16 cellular contexts compared by ENCODE assay signal in the genomic region with DNA sequence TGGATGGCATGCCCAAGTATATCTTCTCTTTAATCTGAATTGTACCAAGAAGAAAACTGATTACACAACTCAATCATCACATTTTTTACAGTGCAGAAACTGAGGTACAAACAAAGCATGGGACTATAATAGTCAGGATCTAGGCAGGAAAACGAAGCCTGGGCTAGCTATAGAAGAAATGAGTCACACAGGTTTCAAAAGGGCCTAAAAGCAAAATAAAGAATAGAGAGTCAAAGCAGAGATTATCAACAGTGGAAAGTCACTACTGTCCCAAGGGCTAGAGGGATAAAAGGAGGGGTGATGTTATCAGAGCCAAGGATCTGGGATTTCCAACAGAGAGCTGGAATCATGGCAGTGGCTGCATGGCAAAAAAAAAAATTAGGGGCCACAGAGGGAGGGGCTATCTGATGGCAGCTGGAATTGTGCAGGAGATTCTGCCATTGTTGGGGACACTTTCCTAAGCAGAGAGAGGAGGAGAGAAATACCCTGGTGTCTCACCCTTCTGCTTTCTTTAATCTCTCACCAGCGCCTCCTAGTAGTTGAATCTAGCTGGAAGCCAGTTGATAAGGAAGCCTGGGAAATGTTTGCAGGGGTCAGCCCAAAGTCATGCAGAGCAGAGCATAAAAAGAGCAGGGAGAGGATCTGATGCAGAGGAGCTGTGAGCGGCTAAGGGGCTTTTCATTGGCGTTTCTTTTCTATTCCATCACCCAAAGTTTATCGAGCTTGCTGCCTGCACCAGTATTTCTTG.
"Had no signal": no experiment of that assay in that cellular context is flagged by ENCODE, and none has a peak within 500 bp of the region (broad histone marks: within the 10 kb centered on the region; RNA-seq: fewer than 3 reads in every experiment).

No MANE protein-coding gene starts in this region.

- H3K36me3 Mint-ChIP-seq: activated naive CD4-positive, alpha-beta T cell treated with anti-CD3 and anti-CD28 coated beads, Interleukin-2, amount 50 U/mL, for 72 hours had no signal

- H3K27ac ChIP-seq: left lung, psoas muscle, SK-N-MC, suprapubic skin, upper lobe of left lung had no signal

- H3K36me3 ChIP-seq: left lung, suprapubic skin, upper lobe of left lung had no signal

- H3K27me3 Mint-ChIP-seq: T-helper 17 cell had no signal

- H3K4me3 Mint-ChIP-seq: nephron progenitor cell, T-helper 17 cell had no signal

- H3K9me3 ChIP-seq: psoas muscle, suprapubic skin, upper lobe of left lung had no signal

- H3K4me3 ChIP-seq: left lung, psoas muscle, SK-N-MC, suprapubic skin, upper lobe of left lung had no signal

- ATAC-seq: activated naive CD4-positive, alpha-beta T cell treated with anti-CD3 and anti-CD28 coated beads, Interleukin-2, amount 50 U/mL, for 72 hours; left lung; psoas muscle; sciatic nerve; T-helper 17 cell had no signal

- H3K27ac Mint-ChIP-seq: activated naive CD4-positive, alpha-beta T cell treated with anti-CD3 and anti-CD28 coated beads, Interleukin-2, amount 50 U/mL, for 72 hours; nephron progenitor cell; T-helper 17 cell had no signal

- H3K4me1 Mint-ChIP-seq: nephron progenitor cell, T-helper 17 cell had no signal

- H3K4me1 ChIP-seq: left lung, suprapubic skin, upper lobe of left lung had no signal

- H3K27me3 ChIP-seq: left lung, suprapubic skin, upper lobe of left lung had no signal

- DNase-seq: activated CD4-positive, alpha-beta T cell treated with anti-CD3 and anti-CD28 coated beads, Interleukin-2, amount 50 U/mL, for 4 hours; activated CD4-positive, CD25-positive, alpha-beta regulatory T cell treated with anti-CD3 and anti-CD28 coated beads, Interleukin-2, amount 50 U/mL, for 72 hours; activated T-cell treated with anti-CD3 and anti-CD28 coated beads, Interleukin-2, amount 50 U/mL, for 1 hour; effector memory CD4-positive, alpha-beta T cell; islet precursor cell; left lung; nephron progenitor cell; psoas muscle; stimulated activated CD4-positive, alpha-beta T cell treated with anti-CD3 and anti-CD28 coated beads, Interleukin-2, amount 100 ng/mL, for 24 hours; stimulated activated naive CD4-positive, alpha-beta T cell treated with Interleukin-2 at 50 U/mL for 16 hours; T-helper 17 cell; upper lobe of left lung had no signal
